21 cellular contexts compared by ENCODE assay signal in the genomic region with DNA sequence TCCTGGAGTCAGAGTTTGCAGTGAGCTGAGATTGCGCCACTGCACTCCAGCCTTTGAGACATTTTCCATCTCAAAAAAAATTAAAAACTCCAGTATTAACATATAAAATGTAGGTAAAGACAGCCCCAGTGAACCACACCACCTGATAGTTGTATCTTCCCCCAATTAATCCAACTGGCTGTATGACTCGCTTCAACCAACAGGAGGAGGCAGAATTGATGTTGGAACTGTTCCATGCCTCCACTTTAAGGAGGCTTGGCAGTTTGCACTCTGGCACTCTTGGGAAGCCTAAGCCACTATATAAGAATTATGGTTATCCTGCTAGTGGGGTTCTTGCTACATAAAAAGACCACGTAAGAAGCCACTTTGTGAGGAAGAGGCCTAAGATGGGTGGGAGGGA.
DNase-seq lines count a peak whose midpoint lies in the region; ATAC-seq and TF ChIP-seq lines count a peak whose summit lies in the region.
"Had no signal": no experiment of that assay in that cellular context is flagged by ENCODE, and none has a peak within 500 bp of the region (broad histone marks: within the 10 kb centered on the region; RNA-seq: fewer than 3 reads in every experiment).

No MANE protein-coding gene starts in this region.

- H3K4me3 ChIP-seq in breast epithelium, result no peak overlapping the region
- no peak overlapping the region for H3K4me3 ChIP-seq in GM23338
- no peak overlapping the region for H3K4me3 ChIP-seq in body of pancreas
- H3K4me3 ChIP-seq: GM12878, GM23248, K562, PC-9 had no signal

- H3K27me3 ChIP-seq in breast epithelium, result no peaks in the 10 kb centered on the region
- no peaks in the 10 kb centered on the region for H3K27me3 ChIP-seq in GM23338 (ENCODE audit: insufficient read depth)
- no peaks in the 10 kb centered on the region for H3K27me3 ChIP-seq in body of pancreas

- no peaks in the 10 kb centered on the region for H3K4me1 ChIP-seq in breast epithelium
- peaks cover 54% of the 10 kb centered on the region for H3K4me1 ChIP-seq in GM23338 (ENCODE audit: insufficient read depth)
- H3K4me1 ChIP-seq in body of pancreas, result peaks cover 55% of the 10 kb centered on the region

- no peak for TF ChIP-seq POLR2A in breast epithelium (IDR thresholded peaks at IDR 0.05)
- TF ChIP-seq POLR2A in body of pancreas (IDR thresholded peaks at IDR 0.05), result no peak

- intact Hi-C loops in MCF 10A (cut with micrococcal nuclease), result no loop called here
- intact Hi-C loops in breast epithelium (cut with DNase I; ENCODE audit: low total_unique reads), result no loop called here
- intact Hi-C loops in body of pancreas (cut with DNase I), result no loop called here

- H3K27ac ChIP-seq in breast epithelium, result no peak overlapping the region
- no peak overlapping the region for H3K27ac ChIP-seq in GM23338 (ENCODE audit: low read depth)
- H3K27ac ChIP-seq in body of pancreas, result no peak overlapping the region
- H3K27ac ChIP-seq: GM23248, PC-9 had no signal

- ATAC-seq in GM23338 (no peak), body of pancreas (no peak)
- ATAC-seq: GM12878, K562 had no signal

- no peak overlapping the region for H3K4me2 ChIP-seq in GM23338
- H3K4me2 ChIP-seq: PC-9 had no signal

- no peaks in the 10 kb centered on the region for H3K27me3 Mint-ChIP-seq in MCF 10A (ENCODE audit: insufficient read depth, unreplicated experiment)
- peaks cover 3% of the 10 kb centered on the region for H3K27me3 Mint-ChIP-seq in GM23338 (ENCODE audit: insufficient read depth, low read depth, poor library complexity)

- H3F3A ChIP-seq in GM23338 (replicated peaks; ENCODE audit: low read depth), result no peaks in the 10 kb centered on the region

- WGBS in body of pancreas, 2 donors, result 98% methylated on average over 3 of the region's 3 CpGs

- no peaks in the 10 kb centered on the region; the same call in 1 of the 2 replicates for H4K20me1 ChIP-seq in GM23338 (replicated peaks; ENCODE audit: insufficient read depth)

- H3K9me3 Mint-ChIP-seq in MCF 10A (ENCODE audit: unreplicated experiment) (peaks cover 12% of the 10 kb centered on the region), GM23338 (no peaks in the 10 kb centered on the region)
- H3K9me3 Mint-ChIP-seq: CD14-positive monocyte had no signal

- POLR2A ChIA-PET in MCF 10A (lab: Yijun Ruan, JAX), result interaction anchor here (0.7 kb wide), 1 partner anchor 70 kb away, joined by 3 read pairs; no protein-coding TSS in a partner anchor

- H3K4me1 Mint-ChIP-seq in MCF 10A (ENCODE audit: insufficient read depth, unreplicated experiment) (peaks cover 43% of the 10 kb centered on the region), GM23338 (peaks cover 50% of the 10 kb centered on the region)

- no peaks in the 10 kb centered on the region for H3K9me2 ChIP-seq in GM23338 (ENCODE audit: insufficient read depth)

- BruUV-seq in MCF 10A (replicated peaks; lab: Mats Ljungman, UMichigan), result no TSS peak

- H2AFZ ChIP-seq in GM23338, result no peak overlapping the region
- H2AFZ ChIP-seq: GM23248, PC-9 had no signal

- H3K27ac Mint-ChIP-seq in MCF 10A (ENCODE audit: low read depth, unreplicated experiment) (no peak overlapping the region), GM23338 (no peak overlapping the region)

- H3K36me3 ChIP-seq in breast epithelium (no peaks in the 10 kb centered on the region), GM23338 (ENCODE audit: insufficient read depth) (no peaks in the 10 kb centered on the region), body of pancreas (replicated peaks in 1 of 2; ENCODE audit: insufficient read depth in 1 of 2, low read depth in 2 of 2) (no peaks in the 10 kb centered on the region)

- H3K36me3 Mint-ChIP-seq in MCF 10A (ENCODE audit: insufficient read depth, unreplicated experiment), result peaks cover 48% of the 10 kb centered on the region
- H3K36me3 Mint-ChIP-seq in GM23338 (ENCODE audit: low read depth), result peaks cover 23% of the 10 kb centered on the region; the same call in 2 of the 3 replicates

- H3K79me2 ChIP-seq in GM23338 (replicated peaks; ENCODE audit: insufficient read depth), result peaks cover 79% of the 10 kb centered on the region

- peak; percentile 34 for DNase-seq in MCF 10A (ENCODE audit: unreplicated experiment)
- no peak for DNase-seq in breast epithelium (ENCODE audit: low spot score in 2 of 2)
- DNase-seq in GM23338 (ENCODE audit: low spot score), result no peak
- DNase-seq in RPMI7951 (ENCODE audit: low read depth), result peak; percentile 57
- DNase-seq in body of pancreas, result no peak
- no peak for DNase-seq in NCI-H2171 (lab: John Stamatoyannopoulos, UW)
- DNase-seq in globus pallidus (ENCODE audit: low spot score), result no peak
- DNase-seq: Caco-2, EL, GM23248, HCEC 1CT, MV-4-11, NCI-H1694 treated with DMSO at 0.1 percent for 48 hours, NCI-H2107, NCI-H2227 treated with DMSO at 0.1 percent for 48 hours, NCI-H524 treated with DMSO at 0.1 percent for 48 hours, PC-9, SW 1271 had no signal

- CTCF ChIA-PET in MCF 10A (lab: Yijun Ruan, JAX), result interaction anchor here (0.6 to 1.4 kb wide), 4 partner anchors 45 to 1584 kb away, joined by 3 to 4 read pairs (median 4); a partner anchor contains a TSS

- no peaks in the 10 kb centered on the region for H3K9me3 ChIP-seq in breast epithelium
- H3K9me3 ChIP-seq in body of pancreas, result no peaks in the 10 kb centered on the region
- H3K9me3 ChIP-seq: Caco-2 had no signal

- TF ChIP-seq CTCF in MCF 10A (IDR thresholded peaks at IDR 0.05; ENCODE audit: unreplicated experiment), result no peak
- TF ChIP-seq CTCF in breast epithelium (IDR thresholded peaks at IDR 0.05), result no peak
- peak; percentile 4 to 28; a peak in 1 of 4 replicates for TF ChIP-seq CTCF in GM23338 (conservative IDR thresholded peaks at IDR 0.05; ENCODE audit: low read depth in 2 of 2)
- TF ChIP-seq CTCF in body of pancreas (IDR thresholded peaks at IDR 0.05), result no peak

- no peak overlapping the region for H3K4me3 Mint-ChIP-seq in MCF 10A (ENCODE audit: unreplicated experiment)
- H3K4me3 Mint-ChIP-seq in GM23338, result no peak overlapping the region
- H3K4me3 Mint-ChIP-seq: CD14-positive monocyte had no signal

TF ChIP-seq in GM23338, 12 proteins besides CTCF, POLR2A, EP300 and RAD21:
- no peak for TF ChIP-seq POLR2AphosphoS5 (IDR thresholded peaks at IDR 0.05; ENCODE audit: low read depth)

Comparison
In these comparisons a context has a peak if more than half of its experiments do, and no peak if none do; other contexts are left out.
1. DNase-seq: peak in MCF 10A (single experiment) and RPMI7951 (single experiment); none in breast epithelium (0 of 2), GM23338 (single experiment), body of pancreas (0 of 4), NCI-H2171 (single experiment) and globus pallidus (single experiment).
2. CTCF ChIP-seq: peak in GM23338 (2 of 2); none in MCF 10A (single experiment), breast epithelium (0 of 3) and body of pancreas (0 of 7).